In genomic region chr3:151673974-151674373, GRCh38 we compare ENCODE assay signal across 1 cellular context.
A peak's percentile ranks its signal among the peaks of the same experiment; 100 is the strongest.
TF ChIP-seq lines count a peak whose summit lies in the region.

No MANE protein-coding gene starts in this region.

TF ChIP-seq in K562, 482 proteins besides CTCF, POLR2A, EP300 and RAD21 (continued from another document):
- TF ChIP-seq ZBTB40 (IDR thresholded peaks at IDR 0.05) (no peak), ZBTB40 (CRISPR knock-in tag; IDR thresholded peaks at IDR 0.05) (no peak), NFYB (IDR thresholded peaks at IDR 0.05; ENCODE audit: extremely low read depth, insufficient read length) (no peak), ESRRA (IDR thresholded peaks at IDR 0.05; ENCODE audit: borderline replicate concordance, low read depth) (peak; percentile 72; the same call in 1 of the 2 replicates)
